Comparison of ENCODE assay signal across 15 cellular contexts in the genomic region with DNA sequence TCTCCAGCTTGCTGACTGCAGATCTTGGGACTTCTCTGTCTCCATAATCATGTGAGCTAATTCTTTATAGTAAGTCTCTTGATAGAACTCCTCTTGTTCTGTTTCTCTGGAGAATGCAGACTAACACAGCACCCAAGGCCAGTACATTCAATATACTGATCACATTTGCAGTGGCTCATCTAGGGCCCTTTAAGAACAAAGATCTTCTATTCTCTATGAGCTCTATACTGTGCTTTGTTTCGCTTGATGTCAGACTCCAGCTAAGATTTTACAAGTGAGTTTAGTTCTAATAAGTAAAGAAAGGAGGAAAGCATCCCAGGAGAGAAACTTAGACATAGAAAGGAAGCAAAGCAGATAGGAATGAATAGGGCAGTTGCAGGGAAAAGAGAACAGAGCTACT.
DNase-seq lines count a peak whose midpoint lies in the region; TF ChIP-seq lines count a peak whose summit lies in the region.
"Had no signal": no experiment of that assay in that cellular context is flagged by ENCODE, and none has a peak within 500 bp of the region (broad histone marks: within the 10 kb centered on the region; RNA-seq: fewer than 3 reads in every experiment).

No MANE protein-coding gene starts in this region.

- peak overlapping the region; percentile 72 to 99 (median 95) for H3K27ac Mint-ChIP-seq in CD14-positive monocyte
- H3K27ac Mint-ChIP-seq: B cell; CD8-positive, alpha-beta T cell had no signal

- in situ Hi-C loops in SK-MEL-5 (cut with HindIII; ENCODE audit: low pct_unique_long_range_greater_than_20kb, low sequenced_read_pairs): no loop called here

- H3K4me1 ChIP-seq in smooth muscle cell (ENCODE audit: low read depth): peaks cover 4% of the 10 kb centered on the region
- H3K4me1 ChIP-seq: Caco-2 had no signal

- H3K27me3 Mint-ChIP-seq in CD14-positive monocyte (ENCODE audit: low read depth in 3 of 3): no peaks in the 10 kb centered on the region

- no peak overlapping the region for H3K9ac ChIP-seq in smooth muscle cell (ENCODE audit: low read depth)

- H3K36me3 Mint-ChIP-seq in CD14-positive monocyte: peaks cover 2 to 6% of the 10 kb centered on the region in 2 donors
- H3K36me3 Mint-ChIP-seq: CD8-positive, alpha-beta T cell had no signal

- no peak overlapping the region for H3K4me3 Mint-ChIP-seq in CD14-positive monocyte
- H3K4me3 Mint-ChIP-seq: B cell; CD8-positive, alpha-beta T cell; H9 had no signal

- intact Hi-C loops in CD14-positive monocyte (cut with micrococcal nuclease): no loop called here

- H3K4me1 Mint-ChIP-seq in CD14-positive monocyte: peaks cover 72% of the 10 kb centered on the region
- H3K4me1 Mint-ChIP-seq: B cell had no signal

- H3K36me3 ChIP-seq in smooth muscle cell (ENCODE audit: low read depth): no peaks in the 10 kb centered on the region

- H3K4me2 ChIP-seq in smooth muscle cell: no peak overlapping the region

- H3F3A ChIP-seq in smooth muscle cell (ENCODE audit: low read depth): no peaks in the 10 kb centered on the region

- H3K79me2 ChIP-seq in smooth muscle cell (ENCODE audit: low read depth): no peaks in the 10 kb centered on the region

- no peak overlapping the region for H3K27ac ChIP-seq in smooth muscle cell (ENCODE audit: low read depth)
- H3K27ac ChIP-seq: C4-2B had no signal

- H3K9me3 Mint-ChIP-seq in CD14-positive monocyte: peaks cover 0 to 2% (median 0%) of the 10 kb centered on the region in 7 donors
- H3K9me3 Mint-ChIP-seq: CD8-positive, alpha-beta T cell had no signal

- no peak for TF ChIP-seq CTCF in CD14-positive monocyte (IDR thresholded peaks at IDR 0.05)
- no peak for TF ChIP-seq CTCF in smooth muscle cell (IDR thresholded peaks at IDR 0.05; ENCODE audit: borderline replicate concordance, insufficient read depth, poor library complexity, severe bottlenecking)

- H4K20me1 ChIP-seq in smooth muscle cell (ENCODE audit: low read depth): no peaks in the 10 kb centered on the region

- DNase-seq in CD14-positive monocyte (ENCODE audit: low spot score): no peak
- peak; percentile 99 for DNase-seq in SK-MEL-5 (ENCODE audit: low read depth, low spot score)
- peak; percentile 35 for DNase-seq in medulla oblongata (ENCODE audit: extremely low spot score)
- no peak for DNase-seq in smooth muscle cell (lab: John Stamatoyannopoulos, UW; ENCODE audit: unreplicated experiment)
- no peak for DNase-seq in midbrain (lab: John Stamatoyannopoulos, UW)
- DNase-seq in KG1 (lab: John Stamatoyannopoulos, UW): no peak
- no peak for DNase-seq in activated CD4-positive, alpha-beta T cell treated with anti-CD3 and anti-CD28 coated beads for 4 hours
- DNase-seq: Caco-2; CD8-positive, alpha-beta T cell; DND-41; GDM1; GOT3; H9 had no signal

- H3K27me3 ChIP-seq in smooth muscle cell (ENCODE audit: low read depth): no peaks in the 10 kb centered on the region

- peak overlapping the region; percentile 76 for H2AFZ ChIP-seq in smooth muscle cell (ENCODE audit: low read depth)

- H3K9me3 ChIP-seq in smooth muscle cell (replicated peaks; ENCODE audit: low read depth): no peaks in the 10 kb centered on the region
- H3K9me3 ChIP-seq: Caco-2 had no signal

- WGBS in smooth muscle cell (ENCODE audit: low lambda C conversion rate): 87% methylated on average over 1 of the region's 1 CpG

- no peak overlapping the region for H3K4me3 ChIP-seq in smooth muscle cell

Comparison
In these comparisons a context has a peak if more than half of its experiments do, and no peak if none do; other contexts are left out.
1. DNase-seq: peak in SK-MEL-5 (single experiment) and medulla oblongata (single experiment); none in CD14-positive monocyte (single experiment), smooth muscle cell (single experiment), midbrain (single experiment), KG1 (single experiment) and activated CD4-positive, alpha-beta T cell treated with anti-CD3 and anti-CD28 coated beads for 4 hours (0 of 2).